8 cellular contexts compared by ENCODE assay signal in the genomic region with DNA sequence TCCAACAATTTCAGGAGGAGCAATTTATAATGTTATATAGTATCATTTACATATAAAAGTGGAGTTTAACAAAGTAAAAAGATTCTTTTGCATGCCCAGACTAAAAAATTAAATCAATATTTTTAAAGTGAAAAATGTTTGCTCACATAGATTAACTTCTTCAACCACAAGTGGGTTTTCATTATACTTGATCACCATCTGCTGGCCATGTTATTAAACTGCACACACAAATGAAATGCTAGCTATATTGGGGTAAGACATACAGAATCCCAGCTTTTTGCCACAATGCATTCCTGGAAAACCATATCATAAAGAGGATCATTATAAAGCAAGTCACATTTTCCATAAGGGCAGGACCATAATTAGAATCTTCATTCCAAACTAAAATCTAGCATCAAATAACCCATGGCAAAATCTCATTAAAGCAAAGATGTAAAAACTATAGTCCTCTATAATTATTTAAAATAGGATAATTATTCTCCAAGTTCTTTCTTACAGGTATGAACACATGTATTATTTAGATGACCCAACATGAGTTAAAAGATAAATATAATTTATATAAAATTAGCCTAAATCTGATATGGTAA. TPM values are rescaled to one million over a fixed set of nuclear protein-coding genes. Genes with fewer than 3 reads are reported as not detected.
DNase-seq lines count a peak whose midpoint lies in the region; ATAC-seq and TF ChIP-seq lines count a peak whose summit lies in the region.

No MANE protein-coding gene starts in this region.

- no peaks in the 10 kb centered on the region; the same call in 1 of the 2 replicates for H3K4me1 Mint-ChIP-seq in HFFc6 (ENCODE audit: low read depth)

- intact Hi-C loops in sciatic nerve (cut with DNase I) = loop anchor here (5.0 kb wide), 1 partner anchor 873 kb away; no protein-coding TSS in a partner anchor

- no peaks in the 10 kb centered on the region for H3K27me3 ChIP-seq in NT2/D1 (ENCODE audit: insufficient read depth, insufficient read length)

- DNase-seq in DMS153 (lab: John Stamatoyannopoulos, UW) = peak; percentile 11
- peak; percentile 66 for DNase-seq in HFFc6
- peak; percentile 11 for DNase-seq in NT2/D1 (ENCODE audit: low read depth, low spot score)
- DNase-seq in dedifferentiated amniotic fluid mesenchymal stem cell (ENCODE audit: extremely low spot score) = peak; percentile 56
- DNase-seq in middle frontal gyrus (ENCODE audit: extremely low spot score, low spot score) = peak; percentile 39
- no peak for DNase-seq in sciatic nerve (ENCODE audit: low spot score)
- DNase-seq in ureter (ENCODE audit: low spot score) = no peak

- H3K9me3 ChIP-seq in NT2/D1 (ENCODE audit: insufficient read depth, low read length) = no peaks in the 10 kb centered on the region

- no peak overlapping the region for H3K4me3 Mint-ChIP-seq in HFFc6

- H3K9me3 Mint-ChIP-seq in HFFc6 = peaks cover 2% of the 10 kb centered on the region; the same call in 1 of the 2 replicates

- H3K27ac Mint-ChIP-seq in HFFc6 = no peak overlapping the region

- peak; percentile 91 for TF ChIP-seq CTCF in HFFc6 (IDR thresholded peaks at IDR 0.05)

- peaks cover 4% of the 10 kb centered on the region for H3K36me3 ChIP-seq in NT2/D1 (ENCODE audit: insufficient read depth, insufficient read length, low read length)

- no peaks in the 10 kb centered on the region for H3K4me1 ChIP-seq in NT2/D1 (ENCODE audit: insufficient read depth, insufficient read length)

- H3K9ac ChIP-seq in NT2/D1 (ENCODE audit: insufficient read length, low read depth) = no peak overlapping the region

- no peak overlapping the region for H3K4me3 ChIP-seq in NT2/D1 (ENCODE audit: insufficient read length, low read depth)

- ATAC-seq in sciatic nerve = no peak
- ATAC-seq in GM21576 (IDR thresholded peaks at IDR 0.05; ENCODE audit: unreplicated experiment) = no peak

- H3K36me3 Mint-ChIP-seq in HFFc6 (ENCODE audit: low read depth) = no peaks in the 10 kb centered on the region

- H3K27me3 Mint-ChIP-seq in HFFc6 (ENCODE audit: insufficient read depth) = no peaks in the 10 kb centered on the region

RNA-seq across cellular contexts. Expression of a gene that starts 26.3 kb away (rescaled TPM):
- 1 to 10 TPM; 5.3 to 7.7 (median 6.9) TPM for total RNA-seq in HFFc6 (2021; fragmentation: NEBNext Ultra II Directional; extraction: Animal tissue kit (Norgen Biotek cat#: 25700))
- total RNA-seq in sciatic nerve (64.9 TPM), ureter (18.0 TPM)

Comparison
In these comparisons a context has a peak if more than half of its experiments do, and no peak if none do; other contexts are left out.
1. DNase-seq: peak in DMS153 (single experiment), HFFc6 (single experiment), NT2/D1 (single experiment), dedifferentiated amniotic fluid mesenchymal stem cell (single experiment) and middle frontal gyrus (single experiment); none in sciatic nerve (single experiment) and ureter (single experiment).